ENCODE assay signal across 30 cellular contexts in genomic region chr3:108060331-108060730, GRCh38. TPM values are rescaled to one million over a fixed set of nuclear protein-coding genes. Genes with fewer than 3 reads are reported as not detected.
A peak's percentile ranks its signal among the peaks of the same experiment; 100 is the strongest.
DNase-seq lines count a peak whose midpoint lies in the region; ATAC-seq and TF ChIP-seq lines count a peak whose summit lies in the region.
"Had no signal": no experiment of that assay in that cellular context is flagged by ENCODE, and none has a peak within 500 bp of the region (broad histone marks: within the 10 kb centered on the region; RNA-seq: fewer than 3 reads in every experiment).

No MANE protein-coding gene starts in this region.

- no peak for ATAC-seq in central memory CD8-positive, alpha-beta T cell (replicated peaks; ENCODE audit: extremely low read depth, poor library complexity, severe bottlenecking)
- ATAC-seq: left lobe of liver had no signal

- no peaks in the 10 kb centered on the region for H4K20me1 ChIP-seq in OCI-LY7 (ENCODE audit: insufficient read depth, low read length)

- H3K27me3 Mint-ChIP-seq in central memory CD8-positive, alpha-beta T cell, result no peaks in the 10 kb centered on the region
- H3K27me3 Mint-ChIP-seq: activated T-cell treated with anti-CD3 and anti-CD28 coated beads, Interleukin-2, amount 50 U/mL, for 24 hours; stimulated activated naive CD8-positive, alpha-beta T cell treated with anti-CD3 and anti-CD28 coated beads, Interleukin-15, Interleukin-2, amounts not matched to agents 100 ng/mL and 50 ng/mL, for 24 hours had no signal

- peaks cover 63% of the 10 kb centered on the region for H3K36me3 Mint-ChIP-seq in central memory CD8-positive, alpha-beta T cell (ENCODE audit: insufficient read depth)

- no peaks in the 10 kb centered on the region for H3K9me2 ChIP-seq in OCI-LY7 (ENCODE audit: insufficient read depth, low read length)
- H3K9me2 ChIP-seq: SK-N-SH had no signal

- H3K9me3 ChIP-seq in prostate gland (no peaks in the 10 kb centered on the region), OCI-LY7 (ENCODE audit: low read length) (no peaks in the 10 kb centered on the region)
- H3K9me3 ChIP-seq: adrenal gland, BLaER1, ovary, SK-N-SH had no signal

- no peak overlapping the region for H2AFZ ChIP-seq in OCI-LY7 (ENCODE audit: low read length)
- H2AFZ ChIP-seq: hepatocyte had no signal

- no peaks in the 10 kb centered on the region for H3K36me3 ChIP-seq in prostate gland
- H3K36me3 ChIP-seq in OCI-LY7 (ENCODE audit: insufficient read depth, low read length), result peaks cover 79% of the 10 kb centered on the region

- H3K27me3 ChIP-seq in prostate gland (replicated peaks; ENCODE audit: insufficient read depth), result no peaks in the 10 kb centered on the region
- H3K27me3 ChIP-seq: adrenal gland, BLaER1, hepatocyte, ovary had no signal

- intact Hi-C loops in prostate gland (cut with DNase I), result no loop called here
- intact Hi-C loops in OCI-LY7 (cut with micrococcal nuclease; ENCODE audit: unreplicated experiment), result no loop called here

- H3K79me2 ChIP-seq in OCI-LY7 (ENCODE audit: insufficient read depth, low read depth, low read length), result no peaks in the 10 kb centered on the region
- H3K79me2 ChIP-seq: hepatocyte had no signal

- BruUV-seq in OCI-LY7 (replicated peaks; lab: Mats Ljungman, UMichigan), result no TSS peak

- no peak for TF ChIP-seq POLR2A in prostate gland (IDR thresholded peaks at IDR 0.05)

- H3K27ac Mint-ChIP-seq in central memory CD8-positive, alpha-beta T cell (ENCODE audit: low read depth), result peak overlapping the region; percentile 13
- H3K27ac Mint-ChIP-seq: activated T-cell treated with anti-CD3 and anti-CD28 coated beads, Interleukin-2, amount 50 U/mL, for 24 hours; nephron; stimulated activated naive CD8-positive, alpha-beta T cell treated with anti-CD3 and anti-CD28 coated beads, Interleukin-15, Interleukin-2, amounts not matched to agents 100 ng/mL and 50 ng/mL, for 24 hours had no signal

- H3K27ac ChIP-seq in prostate gland (no peak overlapping the region), OCI-LY7 (ENCODE audit: low read depth, low read length, poor library complexity, severe bottlenecking) (no peak overlapping the region)
- H3K27ac ChIP-seq: adrenal gland, BLaER1, hepatocyte, KMS-11, ovary, skin epidermis had no signal

- no peak overlapping the region for H3K4me3 Mint-ChIP-seq in central memory CD8-positive, alpha-beta T cell
- H3K4me3 Mint-ChIP-seq: activated T-cell treated with anti-CD3 and anti-CD28 coated beads, Interleukin-2, amount 50 U/mL, for 24 hours; nephron; stimulated activated naive CD8-positive, alpha-beta T cell treated with anti-CD3 and anti-CD28 coated beads, Interleukin-15, Interleukin-2, amounts not matched to agents 100 ng/mL and 50 ng/mL, for 24 hours had no signal

- no peaks in the 10 kb centered on the region for H3K9me3 Mint-ChIP-seq in central memory CD8-positive, alpha-beta T cell
- H3K9me3 Mint-ChIP-seq: activated T-cell treated with anti-CD3 and anti-CD28 coated beads, Interleukin-2, amount 50 U/mL, for 24 hours; nephron; stimulated activated naive CD8-positive, alpha-beta T cell treated with anti-CD3 and anti-CD28 coated beads, Interleukin-15, Interleukin-2, amounts not matched to agents 100 ng/mL and 50 ng/mL, for 24 hours had no signal

- H3K4me1 ChIP-seq in prostate gland (replicated peaks) (no peaks in the 10 kb centered on the region), OCI-LY7 (ENCODE audit: insufficient read depth, low read length, poor library complexity, severe bottlenecking) (peaks cover 8% of the 10 kb centered on the region)
- H3K4me1 ChIP-seq: adrenal gland had no signal

- DNase-seq in AG08396 (ENCODE audit: low spot score) (peak; percentile 67), EL (peak; percentile 40), islet precursor cell (peak; percentile 88), SKM-1 (lab: John Stamatoyannopoulos, UW; ENCODE audit: unreplicated experiment) (no peak), prostate gland (ENCODE audit: low spot score) (no peak), NCI-H69 (lab: John Stamatoyannopoulos, UW) (no peak), OCI-LY7 (ENCODE audit: low spot score) (no peak)
- no peak for DNase-seq in central memory CD8-positive, alpha-beta T cell (ENCODE audit: low spot score in 2 of 2)
- DNase-seq: activated gamma-delta T cell treated with Interleukin-2 at 50 U/mL for 16 hours; activated T-cell treated with anti-CD3 and anti-CD28 coated beads, Interleukin-2, amount 50 U/mL, for 24 hours; adrenal gland; Calu3; DMS79 treated with DMSO at 0.1 percent for 48 hours; effector CD8-positive, alpha-beta T cell; MM.1S; NCI-H1436; NCI-H2107; NCI-H446; NCI-H82; ovary; retina; RPMI8226; SK-N-SH had no signal

- peaks cover 68% of the 10 kb centered on the region for H3K4me1 Mint-ChIP-seq in central memory CD8-positive, alpha-beta T cell
- H3K4me1 Mint-ChIP-seq: nephron had no signal

- no peak overlapping the region for H3K4me3 ChIP-seq in prostate gland
- H3K4me3 ChIP-seq in OCI-LY7 (ENCODE audit: low read depth, low read length, poor library complexity, severe bottlenecking), result no peak overlapping the region
- H3K4me3 ChIP-seq: adrenal gland, BLaER1, hepatocyte, ovary, skin epidermis had no signal

- 80% methylated on average over 3 of the region's 3 CpGs for WGBS in prostate gland

- TF ChIP-seq CTCF in prostate gland (IDR thresholded peaks at IDR 0.05) (no peak), OCI-LY7 (conservative IDR thresholded peaks at IDR 0.05; ENCODE audit: low read length) (no peak)

- CTCF ChIA-PET in OCI-LY7 (lab: Charles Lee; ENCODE audit: unreplicated experiment), result no interaction called here

- POLR2A ChIA-PET in OCI-LY7 (lab: Charles Lee), result interaction anchor here (0.6 to 1.8 kb wide), 2 partner anchors 14 to 377 kb away, joined by 3 to 5 read pairs; no protein-coding TSS in a partner anchor

- H3K4me2 ChIP-seq in OCI-LY7 (ENCODE audit: low read length), result no peak overlapping the region
- H3K4me2 ChIP-seq: BLaER1, hepatocyte, KMS-11, SK-N-SH had no signal

RNA-seq across cellular contexts. Expression of gene CD47, which starts 30.5 kb away (rescaled TPM):
- 100 to 1,000 TPM in 1 of 2 donors, 10 to 100 TPM in 1; 90.1 to 197 TPM for total RNA-seq in prostate gland
- total RNA-seq in OCI-LY7 (2014; rRNA removed; shearing (Covaris generic)), result 40.8 and 43.9 TPM in 2 replicates
- total RNA-seq in OCI-LY7 (2022), result 50.0 and 59.9 TPM in 2 replicates

Comparison
In these comparisons a context has a peak if more than half of its experiments do, and no peak if none do; other contexts are left out.
1. DNase-seq: peak in AG08396 (single experiment), EL (single experiment) and islet precursor cell (single experiment); none in central memory CD8-positive, alpha-beta T cell (0 of 2), SKM-1 (single experiment), prostate gland (single experiment), NCI-H69 (single experiment) and OCI-LY7 (single experiment).